In genomic region chr15:38148476-38148875, GRCh38 we compare ENCODE assay signal across 19 cellular contexts.
"Had no signal": no experiment of that assay in that cellular context is flagged by ENCODE, and none has a peak within 500 bp of the region (broad histone marks: within the 10 kb centered on the region; RNA-seq: fewer than 3 reads in every experiment).

No MANE protein-coding gene starts in this region.

- ATAC-seq: activated CD4-positive, CD25-positive, alpha-beta regulatory T cell treated with anti-CD3 and anti-CD28 coated beads, Interleukin-2, amount 50 U/mL, for 24 hours; activated CD8-positive, alpha-beta T cell treated with anti-CD3 and anti-CD28 coated beads, Interleukin-2, amount 10 ng/mL, durations not matched to agents 7 days and 5 days had no signal

- H3K4me3 ChIP-seq: adrenal gland, breast epithelium, Peyer's patch had no signal

- DNase-seq: activated CD4-positive, alpha-beta T cell treated with anti-CD3 and anti-CD28 coated beads for 4 hours; activated CD8-positive, alpha-beta memory T cell treated with anti-CD3 and anti-CD28 coated beads, Interleukin-2, amount 50 U/mL, for 48 hours; activated CD8-positive, alpha-beta T cell treated with anti-CD3 and anti-CD28 coated beads, Interleukin-2, amount 10 ng/mL, durations not matched to agents 7 days and 5 days; activated naive CD4-positive, alpha-beta T cell treated with anti-CD3 and anti-CD28 coated beads, Interleukin-2, amount 50 U/mL, for 16 hours; activated naive CD8-positive, alpha-beta T cell treated with anti-CD3 and anti-CD28 coated beads, Interleukin-2, amount 10 ng/mL, durations not matched to agents 7 days and 5 days; activated T-cell treated with anti-CD3 and anti-CD28 coated beads, Interleukin-2, amount 50 U/mL, for 1 hour; adrenal gland; aorta; caudate nucleus; NCI-H1092; NCI-H1417; NCI-H1694; NCI-H2029 treated with DMSO at 0.1 percent for 48 hours; NCI-H510A treated with DMSO at 0.1 percent for 48 hours; NCI-H69; Peyer's patch; SHP77 treated with DMSO at 0.1 percent for 48 hours had no signal

- H3K27ac ChIP-seq: adrenal gland, breast epithelium, Peyer's patch had no signal

- H3K27me3 ChIP-seq: adrenal gland, breast epithelium, Peyer's patch had no signal

- H3K4me1 ChIP-seq: adrenal gland, breast epithelium, Peyer's patch had no signal

- H3K36me3 ChIP-seq: adrenal gland, breast epithelium, Peyer's patch had no signal
